8 cellular contexts compared by ENCODE assay signal in genomic region chr1:153796786-153797659, GRCh38. TPM values are rescaled to one million over a fixed set of nuclear protein-coding genes. Genes with fewer than 3 reads are reported as not detected.
DNase-seq lines count a peak whose midpoint lies in the region; ATAC-seq, FAIRE-seq and TF ChIP-seq lines count a peak whose summit lies in the region.

No MANE protein-coding gene starts in this region.

- TF ChIP-seq CTCF in A673 (conservative IDR thresholded peaks at IDR 0.05; ENCODE audit: low read depth, low read length) (peak; percentile 87), GM13977 (IDR thresholded peaks at IDR 0.05; ENCODE audit: extremely low read depth, insufficient read depth, missing control alignments) (peak; percentile 88), foreskin keratinocyte (conservative IDR thresholded peaks at IDR 0.05) (peak; percentile 93), pancreas (IDR thresholded peaks at IDR 0.05) (peak; percentile 92 to 94 (median 94)), upper lobe of right lung (IDR thresholded peaks at IDR 0.05) (peak; percentile 92)

- H3K4me3 ChIP-seq in A673 (ENCODE audit: low read depth, low read length, poor library complexity, severe bottlenecking): no peak overlapping the region
- H3K4me3 ChIP-seq in SJCRH30: no peak overlapping the region
- H3K4me3 ChIP-seq in pancreas: no peak overlapping the region
- H3K4me3 ChIP-seq in upper lobe of right lung: no peak overlapping the region

- H3K4me1 ChIP-seq in A673 (ENCODE audit: insufficient read depth, low read length, poor library complexity, severe bottlenecking) (no peaks in the 10 kb centered on the region), SJCRH30 (no peaks in the 10 kb centered on the region), foreskin keratinocyte (no peaks in the 10 kb centered on the region), pancreas (no peaks in the 10 kb centered on the region), upper lobe of right lung (no peaks in the 10 kb centered on the region)

- H3K27ac ChIP-seq in A673 (ENCODE audit: low read depth, low read length, poor library complexity, severe bottlenecking) (no peak overlapping the region), SJCRH30 (no peak overlapping the region), foreskin keratinocyte (no peak overlapping the region), pancreas (no peak overlapping the region), upper lobe of right lung (no peak overlapping the region)

- POLR2A ChIA-PET in A673 (lab: Charles Lee; ENCODE audit: low non-redundant PET): no interaction called here

- no peak for FAIRE-seq in pancreas (lab: Jason Lieb, UNC)

- BruUV-seq in A673 (replicated peaks; lab: Mats Ljungman, UMichigan): TSS peak; percentile 16

- H3K36me3 ChIP-seq in A673 (ENCODE audit: insufficient read depth, low read length, poor library complexity, severe bottlenecking) (no peaks in the 10 kb centered on the region), SJCRH30 (no peaks in the 10 kb centered on the region), pancreas (no peaks in the 10 kb centered on the region), upper lobe of right lung (no peaks in the 10 kb centered on the region)

- in situ Hi-C loops in GM13977 (cut with MboI; ENCODE audit: low pct_unique_long_range_greater_than_20kb, low sequenced_read_pairs, unreplicated experiment): loop anchor here (5.0 kb wide), 1 partner anchor 185 kb away; no protein-coding TSS in a partner anchor

- peak; percentile 78 for DNase-seq in A673 (ENCODE audit: low spot score)
- DNase-seq in GM13977 (ENCODE audit: low spot score): peak; percentile 91
- peak; percentile 31 to 43 for DNase-seq in Kasumi-1 (lab: John Stamatoyannopoulos, UW)
- DNase-seq in SJCRH30: peak; percentile 67 to 77
- DNase-seq in activated T-helper 9 cell treated with anti-CD3 and anti-CD28 coated beads, Interleukin-2, amount 50 U/mL, for 16 hours (ENCODE audit: low read depth): peak; percentile 69
- DNase-seq in foreskin keratinocyte: peak; percentile 34 to 61
- DNase-seq in pancreas: peak; percentile 72 to 87 (median 82)
- DNase-seq in upper lobe of right lung: peak; percentile 76

- H3K9me3 ChIP-seq in A673 (ENCODE audit: low read depth, low read length, poor library complexity, severe bottlenecking) (no peaks in the 10 kb centered on the region), SJCRH30 (replicated peaks) (no peaks in the 10 kb centered on the region), pancreas (no peaks in the 10 kb centered on the region), upper lobe of right lung (no peaks in the 10 kb centered on the region)

- intact Hi-C loops in A673 (cut with micrococcal nuclease; ENCODE audit: unreplicated experiment): loop anchor here (1.0 to 2.0 kb wide), 2 partner anchors 150 to 189 kb away; partner anchors contain the start of genes DENND4B and RAB13
- intact Hi-C loops in pancreas (cut with DNase I): loop anchor here (5.0 to 10.0 kb wide), 3 partner anchors 148 to 190 kb away; partner anchors contain the start of genes RAB13 (in 2 of the 3) and DENND4B (in 1 of the 3)
- intact Hi-C loops in upper lobe of right lung (cut with DNase I): loop anchor here (5.0 kb wide), 1 partner anchor 190 kb away; the partner anchor contains the start of gene RAB13

- WGBS in pancreas, 2 donors: 47 to 50% methylated on average over 26 of the region's 26 CpGs

- no peaks in the 10 kb centered on the region for H3K27me3 ChIP-seq in A673 (replicated peaks; ENCODE audit: insufficient read depth, low read depth, low read length, poor library complexity)
- no peaks in the 10 kb centered on the region for H3K27me3 ChIP-seq in SJCRH30
- no peaks in the 10 kb centered on the region for H3K27me3 ChIP-seq in foreskin keratinocyte
- no peaks in the 10 kb centered on the region for H3K27me3 ChIP-seq in pancreas
- no peaks in the 10 kb centered on the region for H3K27me3 ChIP-seq in upper lobe of right lung

- CTCF ChIA-PET in A673 (lab: Charles Lee): interaction anchor here (0.8 to 2.4 kb wide), 2 partner anchors 180 to 190 kb away, joined by 3 to 8 read pairs; partner anchors contain the start of genes JTB and RAB13

- ATAC-seq in foreskin keratinocyte (peak; percentile 69), pancreas (peak; percentile 81 to 94 (median 84)), upper lobe of right lung (peak; percentile 82)

RNA-seq across cellular contexts. Expression of gene SLC27A3, which starts 21.8 kb away (rescaled TPM):
- total RNA-seq in A673 (2021) (5.0 and 5.7 TPM in 2 replicates), foreskin keratinocyte (10.3 and 11.4 TPM in 2 replicates), pancreas (10 to 100 TPM in 3 of 6 donors, 1 to 10 TPM in 3; 9.0 to 23.6 (median 10.8) TPM), upper lobe of right lung (105 TPM)
- total RNA-seq in SJCRH30 (2014; rRNA removed; shearing (Covaris generic)): 1.6 and 2.1 TPM in 2 replicates
- polyA plus RNA-seq in foreskin keratinocyte (15.0 TPM in 2 replicates), pancreas (10 to 100 TPM; 46.9 to 64.0 TPM)

Comparison
In these comparisons a context has a peak if more than half of its experiments do, and no peak if none do; other contexts are left out.
1. DNase-seq: peak in every context shown above with its lines; median percentile 91 in GM13977; 82 in pancreas; 78 in A673; 76 in upper lobe of right lung; 72 in SJCRH30; 69 in activated T-helper 9 cell treated with anti-CD3 and anti-CD28 coated beads, Interleukin-2, amount 50 U/mL, for 16 hours; 48 in foreskin keratinocyte; 37 in Kasumi-1.